Comparison of ENCODE assay signal across 17 cellular contexts in genomic region chr17:60164697-60165096, GRCh38. TPM values are rescaled to one million over a fixed set of nuclear protein-coding genes. Genes with fewer than 3 reads are reported as not detected.
"Had no signal": no experiment of that assay in that cellular context is flagged by ENCODE, and none has a peak within 500 bp of the region (broad histone marks: within the 10 kb centered on the region; RNA-seq: fewer than 3 reads in every experiment).

No MANE protein-coding gene starts in this region.

- DNase-seq: activated CD4-positive, alpha-beta T cell treated with anti-CD3 and anti-CD28 coated beads, Interleukin-2, amount 10 ng/mL, durations not matched to agents 24 days and 14 days; activated CD8-positive, alpha-beta T cell treated with anti-CD3 and anti-CD28 coated beads for 36 hours; activated naive CD4-positive, alpha-beta T cell treated with Interleukin-2 at 50 U/mL for 16 hours; activated T-cell treated with anti-CD3 and anti-CD28 coated beads, Interleukin-2, amount 50 U/mL, for 1 hour; effector CD4-positive, alpha-beta T cell; gastrocnemius medialis; occipital lobe; stimulated activated CD4-positive, alpha-beta T cell treated with anti-CD3 and anti-CD28 coated beads, Interleukin-2, amount 100 ng/mL, for 24 hours; transverse colon had no signal

- H3K36me3 ChIP-seq: gastrocnemius medialis, transverse colon had no signal

- H3K4me3 Mint-ChIP-seq: activated CD4-positive, alpha-beta T cell treated with anti-CD3 and anti-CD28 coated beads, Interleukin-2, amount 10 ng/mL, durations not matched to agents 24 days and 14 days; activated CD8-positive, alpha-beta T cell treated with anti-CD3 and anti-CD28 coated beads for 36 hours; activated naive CD8-positive, alpha-beta T cell treated with anti-CD3 and anti-CD28 coated beads, Interleukin-2, amount 10 ng/mL, durations not matched to agents 7 days and 5 days; mesothelial cell of epicardium; nephron; stimulated activated naive CD8-positive, alpha-beta T cell treated with anti-CD3 and anti-CD28 coated beads, Interleukin-15, Interleukin-2, amounts not matched to agents 100 ng/mL and 50 ng/mL, for 24 hours had no signal

- H3K27ac ChIP-seq: body of pancreas had no signal

- ATAC-seq: activated CD8-positive, alpha-beta T cell treated with anti-CD3 and anti-CD28 coated beads for 36 hours; body of pancreas; esophagus mucosa; gastrocnemius medialis had no signal

- H3K9me3 ChIP-seq: body of pancreas, gastrocnemius medialis, transverse colon had no signal

- H3K4me3 ChIP-seq: body of pancreas, gastrocnemius medialis, transverse colon had no signal

- H3K9me3 Mint-ChIP-seq: activated CD4-positive, alpha-beta T cell treated with anti-CD3 and anti-CD28 coated beads, Interleukin-2, amount 10 ng/mL, durations not matched to agents 24 days and 14 days; activated CD8-positive, alpha-beta T cell treated with anti-CD3 and anti-CD28 coated beads for 36 hours; activated naive CD8-positive, alpha-beta T cell treated with anti-CD3 and anti-CD28 coated beads, Interleukin-2, amount 10 ng/mL, durations not matched to agents 7 days and 5 days; activated T-helper 2 cell treated with anti-CD3 and anti-CD28 coated beads, Interferon-gamma antibody, Interleukin-2, Interleukin-4, amounts not matched to agents 10 μg/mL and 5 μg/mL and 100 μg/mL, durations not matched to agents 14 hours and 24 hours and 36 hours; mesothelial cell of epicardium; nephron; stimulated activated naive CD8-positive, alpha-beta T cell treated with anti-CD3 and anti-CD28 coated beads, Interleukin-15, Interleukin-2, amounts not matched to agents 100 ng/mL and 50 ng/mL, for 24 hours had no signal

- H3K27ac Mint-ChIP-seq: activated CD4-positive, alpha-beta T cell treated with anti-CD3 and anti-CD28 coated beads, Interleukin-2, amount 10 ng/mL, durations not matched to agents 24 days and 14 days; activated CD8-positive, alpha-beta T cell treated with anti-CD3 and anti-CD28 coated beads for 36 hours; activated naive CD8-positive, alpha-beta T cell treated with anti-CD3 and anti-CD28 coated beads, Interleukin-2, amount 10 ng/mL, durations not matched to agents 7 days and 5 days; activated T-helper 2 cell treated with anti-CD3 and anti-CD28 coated beads, Interferon-gamma antibody, Interleukin-2, Interleukin-4, amounts not matched to agents 10 μg/mL and 5 μg/mL and 100 μg/mL, durations not matched to agents 14 hours and 24 hours and 36 hours; mesothelial cell of epicardium; nephron; stimulated activated naive CD8-positive, alpha-beta T cell treated with anti-CD3 and anti-CD28 coated beads, Interleukin-15, Interleukin-2, amounts not matched to agents 100 ng/mL and 50 ng/mL, for 24 hours had no signal

- H3K36me3 Mint-ChIP-seq: activated naive CD8-positive, alpha-beta T cell treated with anti-CD3 and anti-CD28 coated beads, Interleukin-2, amount 10 ng/mL, durations not matched to agents 7 days and 5 days; mesothelial cell of epicardium had no signal

RNA-seq across cellular contexts. Expression of gene CA4, which starts 14.9 kb away (rescaled TPM):
- total RNA-seq: activated CD4-positive, alpha-beta T cell treated with anti-CD3 and anti-CD28 coated beads, Interleukin-2, amount 10 ng/mL, durations not matched to agents 24 days and 14 days; activated CD8-positive, alpha-beta T cell treated with anti-CD3 and anti-CD28 coated beads for 36 hours; activated naive CD8-positive, alpha-beta T cell treated with anti-CD3 and anti-CD28 coated beads, Interleukin-2, amount 10 ng/mL, durations not matched to agents 7 days and 5 days; activated T-helper 2 cell treated with anti-CD3 and anti-CD28 coated beads, Interferon-gamma antibody, Interleukin-2, Interleukin-4, amounts not matched to agents 10 μg/mL and 5 μg/mL and 100 μg/mL, durations not matched to agents 14 hours and 24 hours and 36 hours; mesothelial cell of epicardium; T-helper 1 cell treated with Interleukin-12 subunit alpha and Interleukin-12 subunit beta and Interleukin-4 antibody, amounts not matched to agents 30 ng/mL and 1 ng/mL, for 36 hours had no signal
